ENCODE assay signal across 7 cellular contexts in genomic region chr5:155728857-155729683, GRCh38.
A peak's percentile ranks its signal among the peaks of the same experiment; 100 is the strongest.
DNase-seq lines count a peak whose midpoint lies in the region; ATAC-seq, FAIRE-seq and TF ChIP-seq lines count a peak whose summit lies in the region.

No MANE protein-coding gene starts in this region.

- no peaks in the 10 kb centered on the region for H4K20me1 ChIP-seq in IMR-90 (ENCODE audit: insufficient read depth, low read length)
- H4K20me1 ChIP-seq in astrocyte (ENCODE audit: insufficient read depth, low read length) = no peaks in the 10 kb centered on the region
- no peaks in the 10 kb centered on the region for H4K20me1 ChIP-seq in keratinocyte (ENCODE audit: control insufficient read depth, extremely low read depth, insufficient read depth, low read length)

- no peak for TF ChIP-seq RAD21 in IMR-90 (IDR thresholded peaks at IDR 0.05; ENCODE audit: low read length)

- no peak overlapping the region for H2BK5ac ChIP-seq in IMR-90 (ENCODE audit: low read depth, low read length, poor library complexity, severe bottlenecking)

- intact Hi-C loops in IMR-90 (cut with micrococcal nuclease) = loop anchor here (10.0 kb wide), 3 partner anchors 516 to 1096 kb away; partner anchors contain the start of gene SGCD

- H3K18ac ChIP-seq in IMR-90 (ENCODE audit: low read depth, low read length) = no peak overlapping the region

- peaks cover 72% of the 10 kb centered on the region for H3K27me3 Mint-ChIP-seq in astrocyte (ENCODE audit: low read depth, unreplicated experiment)

- FAIRE-seq in astrocyte (lab: Jason Lieb, UNC) (no peak), keratinocyte (lab: Jason Lieb, UNC) (no peak)

- H3K4me3 ChIP-seq in IMR-90 (ENCODE audit: insufficient read depth, low read depth, low read length) (peak overlapping the region; percentile 37), astrocyte (ENCODE audit: insufficient read depth, low read depth, low read length) (peak overlapping the region; percentile 50), keratinocyte (ENCODE audit: control insufficient read depth in 2 of 3, extremely low read depth in 1 of 3, insufficient read depth in 2 of 3, low read depth in 1 of 3, low read length in 3 of 3) (peak overlapping the region in 2 of 3 experiments; percentile 14 to 31), subcutaneous abdominal adipose tissue (ENCODE audit: low read depth in 1 of 5, low read length in 5 of 5) (peak overlapping the region in 4 of 5 donors; percentile 29 to 61 (median 52))

- in situ Hi-C loops in IMR-90 (cut with MboI; ENCODE audit: low sequenced_read_pairs) = no loop called here

- 6% methylated on average over 20 of the region's 54 CpGs; no CpG with 5 or more reads in 1 of the 2 experiments for WGBS in IMR-90 (ENCODE audit: extremely low coverage in 2 of 2, insufficient read length in 1 of 2), 2 experiments

- no peak overlapping the region for H3K23ac ChIP-seq in IMR-90 (ENCODE audit: low read depth, low read length)

- ATAC-seq in IMR-90 (ENCODE audit: low read depth) = 0 out of 2 replicates have a peak, but pooled peaks have one; percentile 7

- no peaks in the 10 kb centered on the region for H3K36me3 Mint-ChIP-seq in astrocyte (ENCODE audit: low read depth, unreplicated experiment)

- H2AK5ac ChIP-seq in IMR-90 (ENCODE audit: low read depth, low read length) = no peak overlapping the region

- H3K9me3 Mint-ChIP-seq in astrocyte (ENCODE audit: unreplicated experiment) = peaks cover 7% of the 10 kb centered on the region

- dilution Hi-C loops in IMR-90 (cut with HindIII; ENCODE audit: low sequenced_read_pairs, unreplicated experiment) (no loop called here), keratinocyte (cut with MboI; ENCODE audit: extremely low pct_ligation_motif_present, low sequenced_read_pairs) (no loop called here)

- BruUV-seq in IMR-90 (replicated peaks; lab: Mats Ljungman, UMichigan) = no TSS peak

- no peaks in the 10 kb centered on the region for H3K79me1 ChIP-seq in IMR-90 (ENCODE audit: low read depth in 1 of 2, low read length in 2 of 2)

- POLR2A ChIA-PET in IMR-90 (lab: Charles Lee; ENCODE audit: unreplicated experiment) = no interaction called here

- H3K4me3 Mint-ChIP-seq in astrocyte (ENCODE audit: unreplicated experiment) = peak overlapping the region; percentile 86

- H3K4me2 ChIP-seq in IMR-90 (ENCODE audit: low read depth, low read length) (peak overlapping the region; percentile 74; the same call in 1 of the 2 replicates), astrocyte (ENCODE audit: low read length) (peak overlapping the region; percentile 81), keratinocyte (ENCODE audit: control insufficient read depth, extremely low read depth, insufficient read depth, low read depth, low read length) (peak overlapping the region; percentile 54)

- H3K79me2 ChIP-seq in astrocyte (ENCODE audit: insufficient read depth, low read length) = no peaks in the 10 kb centered on the region
- H3K79me2 ChIP-seq in keratinocyte (ENCODE audit: control insufficient read depth, insufficient read depth, low read length) = no peaks in the 10 kb centered on the region

- H3K27ac ChIP-seq in IMR-90 (ENCODE audit: insufficient read depth, low read length) (no peak overlapping the region), astrocyte (ENCODE audit: low read depth, low read length) (no peak overlapping the region), keratinocyte (ENCODE audit: control insufficient read depth, insufficient read depth, low read length) (no peak overlapping the region), subcutaneous abdominal adipose tissue (ENCODE audit: low read depth, low read length) (no peak overlapping the region)

- no peak overlapping the region for H4K8ac ChIP-seq in IMR-90 (ENCODE audit: low read depth in 2 of 2, low read length in 2 of 2)

- peak overlapping the region; percentile 19 for H2AFZ ChIP-seq in IMR-90 (replicated peaks; ENCODE audit: low read length, poor library complexity)
- peak overlapping the region; percentile 69 for H2AFZ ChIP-seq in astrocyte (ENCODE audit: low read depth, low read length)
- H2AFZ ChIP-seq in keratinocyte (ENCODE audit: control insufficient read depth, low read length) = no peak overlapping the region

- H2BK20ac ChIP-seq in IMR-90 (ENCODE audit: low read depth, low read length) = no peak overlapping the region

- peaks cover 5% of the 10 kb centered on the region for H3K4me1 Mint-ChIP-seq in astrocyte (ENCODE audit: low read depth, unreplicated experiment)

- no peak overlapping the region for H4K91ac ChIP-seq in IMR-90 (ENCODE audit: insufficient read depth, low read depth, low read length)

- H2AK9ac ChIP-seq in IMR-90 (replicated peaks; ENCODE audit: low read depth, low read length, poor library complexity) = no peak overlapping the region

- H2BK120ac ChIP-seq in IMR-90 (ENCODE audit: low read depth, low read length) = no peak overlapping the region

- H3K9me3 ChIP-seq in IMR-90 (ENCODE audit: control insufficient read depth, insufficient read depth, low read length) (no peaks in the 10 kb centered on the region), astrocyte (ENCODE audit: insufficient read depth, low read depth, low read length) (no peaks in the 10 kb centered on the region), keratinocyte (ENCODE audit: control insufficient read depth, low read depth, low read length) (no peaks in the 10 kb centered on the region), subcutaneous abdominal adipose tissue (ENCODE audit: control insufficient read depth in 5 of 5, low read length in 5 of 5) (no peaks in the 10 kb centered on the region)

- H3K56ac ChIP-seq in IMR-90 (ENCODE audit: extremely low read depth, insufficient read depth, low read length) = no peak overlapping the region

- CTCF ChIA-PET in IMR-90 (lab: Yijun Ruan, JAX) = interaction anchor here (0.6 kb wide), 1 partner anchor 1382 kb away, joined by 3 read pairs; no protein-coding TSS in a partner anchor

- TF ChIP-seq POLR2A in IMR-90 (IDR thresholded peaks at IDR 0.05; ENCODE audit: low read depth, low read length) = no peak

- no peak overlapping the region for H4K5ac ChIP-seq in IMR-90 (ENCODE audit: low read depth, low read length)

- no peaks in the 10 kb centered on the region for H3K36me3 ChIP-seq in IMR-90 (ENCODE audit: control insufficient read depth, insufficient read depth, low read length)
- no peaks in the 10 kb centered on the region for H3K36me3 ChIP-seq in astrocyte (ENCODE audit: insufficient read depth, low read length)
- no peaks in the 10 kb centered on the region for H3K36me3 ChIP-seq in keratinocyte (ENCODE audit: control insufficient read depth in 2 of 2, extremely low read depth in 1 of 2, insufficient read depth in 2 of 2, low read length in 2 of 2)
- H3K36me3 ChIP-seq in subcutaneous abdominal adipose tissue (ENCODE audit: control insufficient read depth in 5 of 5, insufficient read depth in 5 of 5, low read length in 5 of 5) = no peaks in the 10 kb centered on the region

- no peak overlapping the region for H3K14ac ChIP-seq in IMR-90 (replicated peaks; ENCODE audit: low read depth, low read length)

- no peak for DNase-seq in IMR-90
- peak; percentile 2 for DNase-seq in astrocyte (ENCODE audit: low read depth)
- no peak for DNase-seq in keratinocyte (ENCODE audit: low read depth, low spot score)
- DNase-seq in hepatic stellate cell (ENCODE audit: low spot score) = no peak
- no peak for DNase-seq in activated CD4-positive, alpha-beta T cell treated with anti-CD3 and anti-CD28 coated beads for 4 hours
- DNase-seq in NCI-H128 (lab: John Stamatoyannopoulos, UW; ENCODE audit: unreplicated experiment) = no peak

- H3K9ac ChIP-seq in IMR-90 (ENCODE audit: low read depth, low read length) = no peak overlapping the region
- no peak overlapping the region for H3K9ac ChIP-seq in astrocyte (ENCODE audit: low read length)
- H3K9ac ChIP-seq in keratinocyte (ENCODE audit: control insufficient read depth, extremely low read depth, insufficient read depth, low read length) = no peak overlapping the region
- no peak overlapping the region for H3K9ac ChIP-seq in subcutaneous abdominal adipose tissue (ENCODE audit: low read length in 5 of 5)

- H3K27me3 ChIP-seq in IMR-90 (ENCODE audit: control insufficient read depth, insufficient read depth, low read length) (peaks cover 27% of the 10 kb centered on the region), astrocyte (ENCODE audit: insufficient read depth, low read length) (peaks cover 30% of the 10 kb centered on the region), keratinocyte (ENCODE audit: control insufficient read depth, extremely low read depth, insufficient read depth, low read length) (peaks cover 46% of the 10 kb centered on the region), subcutaneous abdominal adipose tissue (ENCODE audit: control insufficient read depth in 5 of 5, insufficient read depth in 4 of 5, low read length in 5 of 5) (peaks cover 26 to 49% (median 41%) of the 10 kb centered on the region in 5 donors)

- H3K27ac Mint-ChIP-seq in astrocyte (ENCODE audit: unreplicated experiment) = no peak overlapping the region

- no peaks in the 10 kb centered on the region for H3K4me1 ChIP-seq in IMR-90 (ENCODE audit: control insufficient read depth, insufficient read depth, low read length)
- no peaks in the 10 kb centered on the region for H3K4me1 ChIP-seq in astrocyte (ENCODE audit: insufficient read depth, low read length)
- no peaks in the 10 kb centered on the region for H3K4me1 ChIP-seq in keratinocyte (ENCODE audit: control insufficient read depth, extremely low read depth, insufficient read depth, low read length)
- peaks cover 0 to 22% (median 19%) of the 10 kb centered on the region in 5 donors for H3K4me1 ChIP-seq in subcutaneous abdominal adipose tissue (ENCODE audit: control insufficient read depth in 5 of 5, insufficient read depth in 5 of 5, low read length in 5 of 5)

- H3K9me1 ChIP-seq in IMR-90 (ENCODE audit: insufficient read depth, low read length) (no peaks in the 10 kb centered on the region), keratinocyte (ENCODE audit: control insufficient read depth, extremely low read depth, insufficient read depth, low read length) (no peaks in the 10 kb centered on the region)

- TF ChIP-seq CTCF in IMR-90 (conservative IDR thresholded peaks at IDR 0.05; ENCODE audit: low read depth, low read length) (no peak), astrocyte (IDR thresholded peaks at IDR 0.05; ENCODE audit: insufficient read depth, low read depth, low read length) (no peak), keratinocyte (optimal IDR thresholded peaks at IDR 0.05 in 1 of 3, IDR thresholded peaks at IDR 0.05 in 1 of 3, conservative IDR thresholded peaks at IDR 0.05 in 1 of 3; ENCODE audit: extremely low read depth in 1 of 3, insufficient read depth in 2 of 3, low read length in 3 of 3) (no peak)

- no peak overlapping the region for H3K4ac ChIP-seq in IMR-90 (ENCODE audit: low read depth, low read length)

- no peak overlapping the region for H2BK15ac ChIP-seq in IMR-90 (ENCODE audit: low read depth, low read length)

TF ChIP-seq in IMR-90, 13 proteins besides CTCF, POLR2A, EP300 and RAD21 (continues in another document):
- no peak for TF ChIP-seq RFX5 (IDR thresholded peaks at IDR 0.05; ENCODE audit: low read depth, low read length)
- no peak for TF ChIP-seq RCOR1 (IDR thresholded peaks at IDR 0.05; ENCODE audit: insufficient replicate concordance, low read length)
- TF ChIP-seq MXI1 (IDR thresholded peaks at IDR 0.05; ENCODE audit: borderline replicate concordance, low read depth, low read length) = no peak
- TF ChIP-seq FOS (IDR thresholded peaks at IDR 0.05; ENCODE audit: low read depth, low read length) = no peak
- TF ChIP-seq BHLHE40 (IDR thresholded peaks at IDR 0.05; ENCODE audit: low read depth, low read length) = no peak
